2 cellular contexts compared by ENCODE assay signal in the genomic region with DNA sequence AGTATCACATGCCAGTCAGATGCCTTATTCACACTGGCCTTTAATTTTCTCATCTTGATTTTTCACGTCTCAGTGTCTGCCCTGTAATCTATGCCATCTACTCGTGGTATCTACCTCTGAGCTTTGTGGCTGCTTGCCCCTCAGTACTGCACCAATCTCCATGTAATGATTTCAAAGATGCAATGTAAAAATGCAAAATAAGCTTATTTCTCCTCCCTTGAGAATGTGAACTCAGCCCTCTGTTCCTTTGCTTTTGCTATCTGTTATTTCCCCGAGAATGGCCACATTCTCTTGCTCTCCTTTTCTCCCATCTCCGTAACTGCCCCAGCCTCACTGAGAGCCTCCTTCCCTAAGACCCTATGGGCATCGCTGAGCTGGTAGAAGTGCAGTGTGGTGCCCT.
TF ChIP-seq lines count a peak whose summit lies in the region.

No MANE protein-coding gene starts in this region.

TF ChIP-seq in GM23338, 12 proteins besides CTCF, POLR2A, EP300 and RAD21 (continued from another document and continues in another):
- no peak for TF ChIP-seq POLR2AphosphoS5 (IDR thresholded peaks at IDR 0.05; ENCODE audit: low read depth)
- TF ChIP-seq, protein P1, sequence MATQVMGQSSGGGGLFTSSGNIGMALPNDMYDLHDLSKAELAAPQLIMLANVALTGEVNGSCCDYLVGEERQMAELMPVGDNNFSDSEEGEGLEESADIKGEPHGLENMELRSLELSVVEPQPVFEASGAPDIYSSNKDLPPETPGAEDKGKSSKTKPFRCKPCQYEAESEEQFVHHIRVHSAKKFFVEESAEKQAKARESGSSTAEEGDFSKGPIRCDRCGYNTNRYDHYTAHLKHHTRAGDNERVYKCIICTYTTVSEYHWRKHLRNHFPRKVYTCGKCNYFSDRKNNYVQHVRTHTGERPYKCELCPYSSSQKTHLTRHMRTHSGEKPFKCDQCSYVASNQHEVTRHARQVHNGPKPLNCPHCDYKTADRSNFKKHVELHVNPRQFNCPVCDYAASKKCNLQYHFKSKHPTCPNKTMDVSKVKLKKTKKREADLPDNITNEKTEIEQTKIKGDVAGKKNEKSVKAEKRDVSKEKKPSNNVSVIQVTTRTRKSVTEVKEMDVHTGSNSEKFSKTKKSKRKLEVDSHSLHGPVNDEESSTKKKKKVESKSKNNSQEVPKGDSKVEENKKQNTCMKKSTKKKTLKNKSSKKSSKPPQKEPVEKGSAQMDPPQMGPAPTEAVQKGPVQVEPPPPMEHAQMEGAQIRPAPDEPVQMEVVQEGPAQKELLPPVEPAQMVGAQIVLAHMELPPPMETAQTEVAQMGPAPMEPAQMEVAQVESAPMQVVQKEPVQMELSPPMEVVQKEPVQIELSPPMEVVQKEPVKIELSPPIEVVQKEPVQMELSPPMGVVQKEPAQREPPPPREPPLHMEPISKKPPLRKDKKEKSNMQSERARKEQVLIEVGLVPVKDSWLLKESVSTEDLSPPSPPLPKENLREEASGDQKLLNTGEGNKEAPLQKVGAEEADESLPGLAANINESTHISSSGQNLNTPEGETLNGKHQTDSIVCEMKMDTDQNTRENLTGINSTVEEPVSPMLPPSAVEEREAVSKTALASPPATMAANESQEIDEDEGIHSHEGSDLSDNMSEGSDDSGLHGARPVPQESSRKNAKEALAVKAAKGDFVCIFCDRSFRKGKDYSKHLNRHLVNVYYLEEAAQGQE (IDR thresholded peaks at IDR 0.05; ENCODE audit: unreplicated experiment), result no peak
- no peak for TF ChIP-seq EZH2 (IDR thresholded peaks at IDR 0.05; ENCODE audit: low read depth, unreplicated experiment)
- TF ChIP-seq, protein P2, sequence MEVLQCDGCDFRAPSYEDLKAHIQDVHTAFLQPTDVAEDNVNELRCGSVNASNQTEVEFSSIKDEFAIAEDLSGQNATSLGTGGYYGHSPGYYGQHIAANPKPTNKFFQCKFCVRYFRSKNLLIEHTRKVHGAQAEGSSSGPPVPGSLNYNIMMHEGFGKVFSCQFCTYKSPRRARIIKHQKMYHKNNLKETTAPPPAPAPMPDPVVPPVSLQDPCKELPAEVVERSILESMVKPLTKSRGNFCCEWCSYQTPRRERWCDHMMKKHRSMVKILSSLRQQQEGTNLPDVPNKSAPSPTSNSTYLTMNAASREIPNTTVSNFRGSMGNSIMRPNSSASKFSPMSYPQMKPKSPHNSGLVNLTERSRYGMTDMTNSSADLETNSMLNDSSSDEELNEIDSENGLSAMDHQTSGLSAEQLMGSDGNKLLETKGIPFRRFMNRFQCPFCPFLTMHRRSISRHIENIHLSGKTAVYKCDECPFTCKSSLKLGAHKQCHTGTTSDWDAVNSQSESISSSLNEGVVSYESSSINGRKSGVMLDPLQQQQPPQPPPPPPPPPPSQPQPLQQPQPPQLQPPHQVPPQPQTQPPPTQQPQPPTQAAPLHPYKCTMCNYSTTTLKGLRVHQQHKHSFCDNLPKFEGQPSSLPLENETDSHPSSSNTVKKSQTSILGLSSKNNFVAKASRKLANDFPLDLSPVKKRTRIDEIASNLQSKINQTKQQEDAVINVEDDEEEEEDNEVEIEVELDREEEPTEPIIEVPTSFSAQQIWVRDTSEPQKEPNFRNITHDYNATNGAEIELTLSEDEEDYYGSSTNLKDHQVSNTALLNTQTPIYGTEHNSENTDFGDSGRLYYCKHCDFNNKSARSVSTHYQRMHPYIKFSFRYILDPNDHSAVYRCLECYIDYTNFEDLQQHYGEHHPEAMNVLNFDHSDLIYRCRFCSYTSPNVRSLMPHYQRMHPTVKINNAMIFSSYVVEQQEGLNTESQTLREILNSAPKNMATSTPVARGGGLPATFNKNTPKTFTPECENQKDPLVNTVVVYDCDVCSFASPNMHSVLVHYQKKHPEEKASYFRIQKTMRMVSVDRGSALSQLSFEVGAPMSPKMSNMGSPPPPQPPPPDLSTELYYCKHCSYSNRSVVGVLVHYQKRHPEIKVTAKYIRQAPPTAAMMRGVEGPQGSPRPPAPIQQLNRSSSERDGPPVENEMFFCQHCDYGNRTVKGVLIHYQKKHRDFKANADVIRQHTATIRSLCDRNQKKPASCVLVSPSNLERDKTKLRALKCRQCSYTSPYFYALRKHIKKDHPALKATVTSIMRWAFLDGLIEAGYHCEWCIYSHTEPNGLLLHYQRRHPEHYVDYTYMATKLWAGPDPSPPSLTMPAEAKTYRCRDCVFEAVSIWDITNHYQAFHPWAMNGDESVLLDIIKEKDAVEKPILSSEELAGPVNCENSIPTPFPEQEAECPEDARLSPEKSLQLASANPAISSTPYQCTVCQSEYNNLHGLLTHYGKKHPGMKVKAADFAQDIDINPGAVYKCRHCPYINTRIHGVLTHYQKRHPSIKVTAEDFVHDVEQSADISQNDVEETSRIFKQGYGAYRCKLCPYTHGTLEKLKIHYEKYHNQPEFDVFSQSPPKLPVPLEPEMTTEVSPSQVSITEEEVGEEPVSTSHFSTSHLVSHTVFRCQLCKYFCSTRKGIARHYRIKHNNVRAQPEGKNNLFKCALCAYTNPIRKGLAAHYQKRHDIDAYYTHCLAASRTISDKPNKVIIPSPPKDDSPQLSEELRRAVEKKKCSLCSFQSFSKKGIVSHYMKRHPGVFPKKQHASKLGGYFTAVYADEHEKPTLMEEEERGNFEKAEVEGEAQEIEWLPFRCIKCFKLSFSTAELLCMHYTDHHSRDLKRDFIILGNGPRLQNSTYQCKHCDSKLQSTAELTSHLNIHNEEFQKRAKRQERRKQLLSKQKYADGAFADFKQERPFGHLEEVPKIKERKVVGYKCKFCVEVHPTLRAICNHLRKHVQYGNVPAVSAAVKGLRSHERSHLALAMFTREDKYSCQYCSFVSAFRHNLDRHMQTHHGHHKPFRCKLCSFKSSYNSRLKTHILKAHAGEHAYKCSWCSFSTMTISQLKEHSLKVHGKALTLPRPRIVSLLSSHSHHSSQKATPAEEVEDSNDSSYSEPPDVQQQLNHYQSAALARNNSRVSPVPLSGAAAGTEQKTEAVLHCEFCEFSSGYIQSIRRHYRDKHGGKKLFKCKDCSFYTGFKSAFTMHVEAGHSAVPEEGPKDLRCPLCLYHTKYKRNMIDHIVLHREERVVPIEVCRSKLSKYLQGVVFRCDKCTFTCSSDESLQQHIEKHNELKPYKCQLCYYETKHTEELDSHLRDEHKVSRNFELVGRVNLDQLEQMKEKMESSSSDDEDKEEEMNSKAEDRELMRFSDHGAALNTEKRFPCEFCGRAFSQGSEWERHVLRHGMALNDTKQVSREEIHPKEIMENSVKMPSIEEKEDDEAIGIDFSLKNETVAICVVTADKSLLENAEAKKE (CRISPR knock-in tag; IDR thresholded peaks at IDR 0.05), result no peak
- TF ChIP-seq NANOG (IDR thresholded peaks at IDR 0.05; ENCODE audit: borderline replicate concordance), result no peak
- no peak for TF ChIP-seq CREB1 (CRISPR knock-in tag; IDR thresholded peaks at IDR 0.05; ENCODE audit: low read depth)
- no peak for TF ChIP-seq EZH2phosphoT487 (IDR thresholded peaks at IDR 0.05; ENCODE audit: unreplicated experiment)
- no peak for TF ChIP-seq ZNF331 (CRISPR knock-in tag; IDR thresholded peaks at IDR 0.05; ENCODE audit: low read depth)
- TF ChIP-seq JUNB (IDR thresholded peaks at IDR 0.05; ENCODE audit: unreplicated experiment), result no peak
- no peak for TF ChIP-seq ZNF114 (CRISPR knock-in tag; IDR thresholded peaks at IDR 0.05)

TF ChIP-seq in H1, 55 proteins besides CTCF, POLR2A, EP300 and RAD21:
- no peak for TF ChIP-seq TBP (IDR thresholded peaks at IDR 0.05; ENCODE audit: low read depth, low read length)
- TF ChIP-seq CBX5 (IDR thresholded peaks at IDR 0.05; ENCODE audit: low read depth, low read length), result no peak
- TF ChIP-seq YY1 (IDR thresholded peaks at IDR 0.05; ENCODE audit: low read depth, low read length), result no peak
- TF ChIP-seq SRF (IDR thresholded peaks at IDR 0.05; ENCODE audit: low read depth, low read length), result no peak
- no peak for TF ChIP-seq SP1 (IDR thresholded peaks at IDR 0.05; ENCODE audit: low read depth, low read length)
- TF ChIP-seq HDAC2 (IDR thresholded peaks at IDR 0.05; ENCODE audit: borderline replicate concordance in 1 of 2, low read depth in 2 of 2, low read length in 2 of 2), result no peak
- TF ChIP-seq, protein P3, sequence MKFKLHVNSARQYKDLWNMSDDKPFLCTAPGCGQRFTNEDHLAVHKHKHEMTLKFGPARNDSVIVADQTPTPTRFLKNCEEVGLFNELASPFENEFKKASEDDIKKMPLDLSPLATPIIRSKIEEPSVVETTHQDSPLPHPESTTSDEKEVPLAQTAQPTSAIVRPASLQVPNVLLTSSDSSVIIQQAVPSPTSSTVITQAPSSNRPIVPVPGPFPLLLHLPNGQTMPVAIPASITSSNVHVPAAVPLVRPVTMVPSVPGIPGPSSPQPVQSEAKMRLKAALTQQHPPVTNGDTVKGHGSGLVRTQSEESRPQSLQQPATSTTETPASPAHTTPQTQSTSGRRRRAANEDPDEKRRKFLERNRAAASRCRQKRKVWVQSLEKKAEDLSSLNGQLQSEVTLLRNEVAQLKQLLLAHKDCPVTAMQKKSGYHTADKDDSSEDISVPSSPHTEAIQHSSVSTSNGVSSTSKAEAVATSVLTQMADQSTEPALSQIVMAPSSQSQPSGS (IDR thresholded peaks at IDR 0.05; ENCODE audit: low read length), result no peak
- TF ChIP-seq, protein P4, sequence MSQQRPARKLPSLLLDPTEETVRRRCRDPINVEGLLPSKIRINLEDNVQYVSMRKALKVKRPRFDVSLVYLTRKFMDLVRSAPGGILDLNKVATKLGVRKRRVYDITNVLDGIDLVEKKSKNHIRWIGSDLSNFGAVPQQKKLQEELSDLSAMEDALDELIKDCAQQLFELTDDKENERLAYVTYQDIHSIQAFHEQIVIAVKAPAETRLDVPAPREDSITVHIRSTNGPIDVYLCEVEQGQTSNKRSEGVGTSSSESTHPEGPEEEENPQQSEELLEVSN (IDR thresholded peaks at IDR 0.05), result no peak
- TF ChIP-seq, protein P5, sequence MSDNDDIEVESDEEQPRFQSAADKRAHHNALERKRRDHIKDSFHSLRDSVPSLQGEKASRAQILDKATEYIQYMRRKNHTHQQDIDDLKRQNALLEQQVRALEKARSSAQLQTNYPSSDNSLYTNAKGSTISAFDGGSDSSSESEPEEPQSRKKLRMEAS (IDR thresholded peaks at IDR 0.05), result no peak
- TF ChIP-seq CTBP2 (IDR thresholded peaks at IDR 0.05; ENCODE audit: borderline replicate concordance, insufficient read depth, insufficient read length, low read length), result no peak
- TF ChIP-seq KDM5A (IDR thresholded peaks at IDR 0.05; ENCODE audit: low read length), result no peak
- no peak for TF ChIP-seq SUZ12 (IDR thresholded peaks at IDR 0.05; ENCODE audit: low read length)
